Comparison of ENCODE assay signal across 8 cellular contexts in genomic region chr9:127858041-127858512, GRCh38. TPM values are rescaled to one million over a fixed set of nuclear protein-coding genes. Genes with fewer than 3 reads are reported as not detected.
A peak's percentile ranks its signal among the peaks of the same experiment; 100 is the strongest.
DNase-seq lines count a peak whose midpoint lies in the region; ATAC-seq and TF ChIP-seq lines count a peak whose summit lies in the region.

No MANE protein-coding gene starts in this region.

- no peak overlapping the region for H3K4me3 ChIP-seq in fibroblast of pulmonary artery (replicated peaks; ENCODE audit: low read depth, low read length)
- no peak overlapping the region for H3K4me3 ChIP-seq in ovary
- H3K4me3 ChIP-seq in dorsolateral prefrontal cortex: no peak overlapping the region

- no peaks in the 10 kb centered on the region for H3K9me3 Mint-ChIP-seq in naive thymus-derived CD8-positive, alpha-beta T cell

- peak overlapping the region in 1 of 10 donors; percentile 26 for H3K4me3 Mint-ChIP-seq in naive thymus-derived CD8-positive, alpha-beta T cell

- H3K36me3 ChIP-seq in ovary: no peaks in the 10 kb centered on the region

- no peaks in the 10 kb centered on the region for H3K36me3 Mint-ChIP-seq in naive thymus-derived CD8-positive, alpha-beta T cell

- POLR2A ChIA-PET in naive thymus-derived CD8-positive, alpha-beta T cell (lab: Charles Lee): interaction anchor here (1.2 to 1.4 kb wide), 2 partner anchors 9 to 72 kb away, joined by 3 read pairs; partner anchors contain the start of gene CDK9

- no peak for ATAC-seq in naive thymus-derived CD8-positive, alpha-beta T cell

- peaks cover 24 to 74% (median 58%) of the 10 kb centered on the region in 4 donors for H3K4me1 Mint-ChIP-seq in naive thymus-derived CD8-positive, alpha-beta T cell

- DNase-seq in DMS53 treated with DMSO at 0.1 percent for 48 hours (lab: John Stamatoyannopoulos, UW; ENCODE audit: unreplicated experiment) (peak; percentile 36), NCI-H524 (lab: John Stamatoyannopoulos, UW) (peak; percentile 95 to 96), fibroblast of pulmonary artery (ENCODE audit: low read depth) (peak; percentile 49), ovary (peak in 4 of 5 donors; percentile 59 to 81 (median 66)), GM20000 (ENCODE audit: low spot score) (no peak), dorsolateral prefrontal cortex (no peak)
- no peak for DNase-seq in naive thymus-derived CD8-positive, alpha-beta T cell
- no peak for DNase-seq in activated effector memory CD4-positive, alpha-beta T cell treated with anti-CD3 and anti-CD28 coated beads, Interleukin-2, amount 50 U/mL, for 16 hours

- no peak for TF ChIP-seq CTCF in fibroblast of pulmonary artery (IDR thresholded peaks at IDR 0.05; ENCODE audit: low read length, missing control alignments)
- TF ChIP-seq CTCF in ovary (IDR thresholded peaks at IDR 0.05): no peak
- no peak for TF ChIP-seq CTCF in GM20000 (IDR thresholded peaks at IDR 0.05; ENCODE audit: extremely low read depth, missing control alignments)
- no peak for TF ChIP-seq CTCF in dorsolateral prefrontal cortex (IDR thresholded peaks at IDR 0.05 in 54 of 56, conservative IDR thresholded peaks at IDR 0.05 in 2 of 56; ENCODE audit: low read depth in 1 of 56, partially characterized antibody in 56 of 56)

- peaks cover 43% of the 10 kb centered on the region for H3K4me1 ChIP-seq in ovary (ENCODE audit: insufficient read depth)

- WGBS in ovary, 3 donors: 23 to 38% (median 33%) methylated on average over 12 of the region's 12 CpGs

- no peak for TF ChIP-seq EP300 in ovary (IDR thresholded peaks at IDR 0.05)

- no peaks in the 10 kb centered on the region for H3K27me3 Mint-ChIP-seq in naive thymus-derived CD8-positive, alpha-beta T cell

- peak overlapping the region in 3 of 10 donors; percentile 6 to 90 (median 80) for H3K27ac Mint-ChIP-seq in naive thymus-derived CD8-positive, alpha-beta T cell

- no peak for TF ChIP-seq POLR2A in ovary (IDR thresholded peaks at IDR 0.05)

- intact Hi-C loops in ovary (cut with DNase I): no loop called here
- intact Hi-C loops in dorsolateral prefrontal cortex (cut with DNase I): no loop called here

- H3K9me3 ChIP-seq in ovary: no peaks in the 10 kb centered on the region

- H3K27me3 ChIP-seq in ovary (no peaks in the 10 kb centered on the region), dorsolateral prefrontal cortex (no peaks in the 10 kb centered on the region)

- H3K27ac ChIP-seq in ovary: peak overlapping the region; percentile 35 to 83
- H3K27ac ChIP-seq in dorsolateral prefrontal cortex: peak overlapping the region in 3 of 59 donors; percentile 14 to 39 (median 25)

RNA-seq across cellular contexts. Expression of gene ENG, which starts 3.6 kb away (rescaled TPM):
- total RNA-seq in ovary (100 to 1,000 TPM in 5 of 7 donors, 10 to 100 TPM in 2; 59.7 to 298 (median 217) TPM), dorsolateral prefrontal cortex (10 to 100 TPM; 10.3 to 92.1 (median 25.6) TPM)
- polyA plus RNA-seq in ovary: 100 to 1,000 TPM in 1 of 2 donors, 10 to 100 TPM in 1; 54.7 to 191 TPM
- 10 to 100 TPM in 1 of 2 experiments, 1 to 10 TPM in 1; 9.4 to 10.2 TPM for total RNA-seq in naive thymus-derived CD8-positive, alpha-beta T cell
- polyA plus RNA-seq in naive thymus-derived CD8-positive, alpha-beta T cell: 1 to 10 TPM; 2.1 to 5.4 (median 4.4) TPM

RNA-seq across cellular contexts. Expression of gene AK1, which starts 19.4 kb away (rescaled TPM):
- 100 to 1,000 TPM in 6 of 7 donors, 10 to 100 TPM in 1; 30.9 to 174 (median 151) TPM for total RNA-seq in ovary
- polyA plus RNA-seq in ovary: 10 to 100 TPM; 37.7 to 87.4 TPM
- total RNA-seq in naive thymus-derived CD8-positive, alpha-beta T cell: 10 to 100 TPM; 52.2 to 57.1 TPM
- under 1 TPM in 2 of 3 donors, not detected in 1; 0.07 to 0.22 TPM for polyA plus RNA-seq in naive thymus-derived CD8-positive, alpha-beta T cell
- total RNA-seq in dorsolateral prefrontal cortex: 100 to 1,000 TPM in 108 of 120 experiments, 10 to 100 TPM in 12; 58.9 to 165 (median 129) TPM

RNA-seq across cellular contexts. Expression of gene ST6GALNAC6, which starts 41.3 kb away (rescaled TPM):
- 100 to 1,000 TPM in 5 of 7 donors, 10 to 100 TPM in 2; 58.5 to 141 (median 111) TPM for total RNA-seq in ovary
- polyA plus RNA-seq in ovary: 100 to 1,000 TPM in 1 of 2 donors, 10 to 100 TPM in 1; 52.5 to 145 TPM
- total RNA-seq in naive thymus-derived CD8-positive, alpha-beta T cell: 100 to 1,000 TPM; 102 to 110 TPM
- 10 to 100 TPM; 29.8 to 42.8 (median 30.3) TPM for polyA plus RNA-seq in naive thymus-derived CD8-positive, alpha-beta T cell
- total RNA-seq in dorsolateral prefrontal cortex: 100 to 1,000 TPM in 113 of 120 experiments, 10 to 100 TPM in 7; 52.7 to 225 (median 137) TPM

RNA-seq across cellular contexts. Expression of gene FPGS, which starts 55.4 kb away (rescaled TPM):
- 100 to 1,000 TPM; 111 to 209 (median 158) TPM for total RNA-seq in ovary
- polyA plus RNA-seq in ovary: 100 to 1,000 TPM in 1 of 2 donors, 10 to 100 TPM in 1; 18.9 to 108 TPM
- 100 to 1,000 TPM; 155 to 158 TPM for total RNA-seq in naive thymus-derived CD8-positive, alpha-beta T cell
- 10 to 100 TPM; 51.7 to 54.8 (median 53.4) TPM for polyA plus RNA-seq in naive thymus-derived CD8-positive, alpha-beta T cell
- total RNA-seq in dorsolateral prefrontal cortex: 10 to 100 TPM; 19.5 to 55.8 (median 36.6) TPM

RNA-seq across cellular contexts. Expression of gene ST6GALNAC4, which starts 58.8 kb away (rescaled TPM):
- total RNA-seq in ovary (10 to 100 TPM; 29.5 to 58.4 (median 46.4) TPM), dorsolateral prefrontal cortex (10 to 100 TPM; 13.2 to 58.0 (median 23.6) TPM)
- 10 to 100 TPM in 1 of 2 donors, 1 to 10 TPM in 1; 2.2 to 34.0 TPM for polyA plus RNA-seq in ovary
- 10 to 100 TPM; 47.0 to 47.5 TPM for total RNA-seq in naive thymus-derived CD8-positive, alpha-beta T cell
- 10 to 100 TPM; 19.8 to 34.4 (median 22.1) TPM for polyA plus RNA-seq in naive thymus-derived CD8-positive, alpha-beta T cell

Comparison
In these comparisons a context has a peak if more than half of its experiments do, and no peak if none do; other contexts are left out.
1. DNase-seq: peak in DMS53 treated with DMSO at 0.1 percent for 48 hours (single experiment), NCI-H524 (2 of 2), fibroblast of pulmonary artery (single experiment) and ovary (4 of 5); none in naive thymus-derived CD8-positive, alpha-beta T cell (0 of 10), GM20000 (single experiment), activated effector memory CD4-positive, alpha-beta T cell treated with anti-CD3 and anti-CD28 coated beads, Interleukin-2, amount 50 U/mL, for 16 hours (single experiment) and dorsolateral prefrontal cortex (0 of 10).